14 cellular contexts compared by ENCODE assay signal in genomic region chr6:128597956-128598355, GRCh38.
"Had no signal": no experiment of that assay in that cellular context is flagged by ENCODE, and none has a peak within 500 bp of the region (broad histone marks: within the 10 kb centered on the region; RNA-seq: fewer than 3 reads in every experiment).

No MANE protein-coding gene starts in this region.

- H3K4me3 Mint-ChIP-seq: central memory CD8-positive, alpha-beta T cell; neural crest cell had no signal

- H3K27me3 Mint-ChIP-seq: central memory CD8-positive, alpha-beta T cell had no signal

- DNase-seq: activated CD4-positive, alpha-beta T cell treated with anti-CD3 and anti-CD28 coated beads, Interleukin-2, amount 50 U/mL, for 4 hours; activated CD4-positive, CD25-positive, alpha-beta regulatory T cell treated with anti-CD3 and anti-CD28 coated beads, Interleukin-2, amount 50 U/mL, for 72 hours; activated naive CD4-positive, alpha-beta T cell treated with anti-CD3 and anti-CD28 coated beads, Interleukin-2, amount 50 U/mL, for 16 hours; body of pancreas; cortex of kidney; effector memory CD4-positive, alpha-beta T cell; heart right ventricle; midbrain; sigmoid colon; stimulated activated CD4-positive, alpha-beta T cell treated with anti-CD3 and anti-CD28 coated beads, Interleukin-1b, Interleukin-23, amount 100 ng/mL, for 48 hours had no signal

- H3K27ac ChIP-seq: body of pancreas, gastroesophageal sphincter, heart right ventricle, sigmoid colon had no signal

- H3K4me1 ChIP-seq: body of pancreas had no signal

- H3K4me3 ChIP-seq: body of pancreas, gastroesophageal sphincter, heart right ventricle, lung, sigmoid colon had no signal

- H3K36me3 ChIP-seq: gastroesophageal sphincter, heart right ventricle, sigmoid colon had no signal

- H3K27me3 ChIP-seq: body of pancreas, gastroesophageal sphincter, heart right ventricle, sigmoid colon had no signal

- H3K9me3 ChIP-seq: body of pancreas, gastroesophageal sphincter, heart right ventricle, sigmoid colon had no signal

- H3K9me3 Mint-ChIP-seq: central memory CD8-positive, alpha-beta T cell had no signal

- ATAC-seq: body of pancreas, gastroesophageal sphincter, heart right ventricle had no signal

- H3K4me1 Mint-ChIP-seq: central memory CD8-positive, alpha-beta T cell had no signal
